Comparison of ENCODE assay signal across 27 cellular contexts in the genomic region with DNA sequence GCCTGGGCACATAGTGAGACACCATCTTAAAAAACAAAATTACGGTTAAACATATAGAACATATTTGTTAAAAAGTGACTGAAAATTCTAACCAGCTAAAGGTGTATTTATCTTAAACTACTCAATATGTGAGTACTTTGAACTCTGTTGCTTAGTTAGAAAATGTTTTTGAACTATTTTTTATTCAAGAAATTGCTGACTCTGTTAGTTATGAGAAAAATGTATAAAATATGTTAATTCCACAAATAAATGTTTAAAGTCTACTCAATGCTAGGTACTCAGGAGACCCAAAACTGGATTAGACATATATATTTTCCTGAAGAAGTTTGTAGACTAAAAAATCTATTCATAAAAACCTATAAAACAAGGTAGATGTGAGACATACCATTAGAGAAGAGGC. TPM values are rescaled to one million over a fixed set of nuclear protein-coding genes. Genes with fewer than 3 reads are reported as not detected.
"Had no signal": no experiment of that assay in that cellular context is flagged by ENCODE, and none has a peak within 500 bp of the region (broad histone marks: within the 10 kb centered on the region; RNA-seq: fewer than 3 reads in every experiment).

No MANE protein-coding gene starts in this region.

- H3K9me3 Mint-ChIP-seq: effector memory CD8-positive, alpha-beta T cell; endodermal cell; memory B cell; mesothelial cell of epicardium; naive B cell had no signal

- DNase-seq: effector CD8-positive, alpha-beta T cell; effector memory CD8-positive, alpha-beta T cell; endodermal cell; esophagus squamous epithelium; gastrocnemius medialis; glutamatergic neuron; head of caudate nucleus; heart right ventricle; left cardiac atrium; left lung; left ventricle myocardium superior; lower lobe of right lung; mucosa of descending colon had no signal

- H3K27me3 Mint-ChIP-seq: memory B cell had no signal

- ATAC-seq: esophagus mucosa, gastrocnemius medialis, heart right ventricle, left cardiac atrium, left ventricle myocardium superior, lower lobe of right lung, mucosa of descending colon had no signal

- H3K27ac ChIP-seq: coronary artery, epithelial cell of prostate, esophagus squamous epithelium, gastrocnemius medialis, heart right ventricle, left lung, lower lobe of right lung had no signal

- H3K36me3 ChIP-seq: esophagus squamous epithelium, gastrocnemius medialis, heart right ventricle, left lung, lower lobe of right lung had no signal

- H3K36me3 Mint-ChIP-seq: memory B cell, mesothelial cell of epicardium, naive B cell had no signal

- H3K9me3 ChIP-seq: esophagus squamous epithelium, gastrocnemius medialis, heart right ventricle, left lung, lower lobe of right lung, mucosa of descending colon had no signal

- H3K4me3 ChIP-seq: coronary artery, esophagus squamous epithelium, gastrocnemius medialis, heart right ventricle, left lung, lower lobe of right lung, mucosa of descending colon had no signal

- H3K27me3 ChIP-seq: esophagus squamous epithelium, gastrocnemius medialis, heart right ventricle, left lung had no signal

- H3K4me3 Mint-ChIP-seq: effector memory CD8-positive, alpha-beta T cell; endodermal cell; memory B cell; mesothelial cell of epicardium; naive B cell had no signal

- H3K27ac Mint-ChIP-seq: effector memory CD8-positive, alpha-beta T cell; endodermal cell; memory B cell; mesothelial cell of epicardium had no signal

- H3K4me1 ChIP-seq: esophagus squamous epithelium, left lung had no signal

- H3K4me1 Mint-ChIP-seq: endodermal cell, memory B cell, naive B cell had no signal

RNA-seq across cellular contexts. Expression of a gene that starts 23.0 kb away (rescaled TPM):
- total RNA-seq: chondrocyte, dermis microvascular lymphatic vessel endothelial cell, endodermal cell, esophagus mucosa, esophagus squamous epithelium, gastrocnemius medialis, glomerular endothelial cell, heart right ventricle, kidney epithelial cell, left cardiac atrium, left lung, left ventricle myocardium superior, lower lobe of right lung, lung microvascular endothelial cell, mesenteric fat pad, mesothelial cell of epicardium, mucosa of descending colon, myocyte had no signal
- polyA plus RNA-seq: heart right ventricle, keratinocyte had no signal
